8 cellular contexts compared by ENCODE assay signal in the genomic region with DNA sequence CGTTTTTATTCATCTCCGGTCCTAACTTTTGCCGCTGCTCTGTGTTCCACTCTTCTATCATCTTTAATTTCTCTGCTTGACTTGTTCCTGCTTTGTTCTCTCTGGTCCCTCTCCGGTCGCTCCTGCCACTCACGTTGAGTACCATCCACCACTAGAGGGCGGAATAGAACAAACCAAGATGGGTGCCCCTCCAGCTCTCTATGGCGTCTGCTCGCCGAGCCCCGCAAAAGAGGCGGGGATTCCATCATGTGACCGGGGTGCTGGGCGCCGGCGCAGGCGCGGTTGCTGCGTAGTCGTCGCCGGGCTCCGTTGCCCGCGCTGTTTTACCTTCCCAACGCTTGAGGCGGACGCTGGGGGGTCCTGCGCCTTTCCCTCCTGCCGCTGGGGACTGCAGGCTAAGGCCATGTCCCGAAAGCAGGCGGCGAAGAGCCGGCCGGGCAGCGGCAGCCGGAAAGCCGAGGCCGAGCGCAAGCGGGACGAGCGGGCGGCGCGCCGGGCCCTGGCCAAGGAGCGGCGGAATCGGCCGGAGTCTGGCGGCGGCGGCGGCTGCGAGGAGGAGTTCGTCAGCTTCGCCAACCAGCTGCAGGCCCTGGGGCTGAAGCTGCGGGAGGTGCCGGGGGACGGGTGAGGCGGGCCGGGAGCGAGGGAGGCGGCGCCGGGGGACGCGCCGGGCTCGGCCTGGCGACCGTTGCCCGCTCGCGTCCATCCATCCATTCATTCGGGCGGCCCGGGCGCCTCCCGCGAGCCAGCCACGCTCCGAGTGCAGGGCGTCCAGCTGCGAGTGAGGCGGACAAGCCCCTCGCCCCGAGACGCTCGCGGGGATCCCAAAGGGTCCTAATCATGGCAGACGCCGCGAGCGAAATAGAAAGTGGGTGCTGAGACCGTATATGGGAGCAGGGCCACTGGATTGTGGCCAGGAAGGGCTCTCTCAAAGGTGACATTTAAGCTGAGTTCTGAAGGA. TPM values are rescaled to one million over a fixed set of nuclear protein-coding genes. Genes with fewer than 3 reads are reported as not detected.
DNase-seq lines count a peak whose midpoint lies in the region; ATAC-seq and TF ChIP-seq lines count a peak whose summit lies in the region.

A gene with protein sequence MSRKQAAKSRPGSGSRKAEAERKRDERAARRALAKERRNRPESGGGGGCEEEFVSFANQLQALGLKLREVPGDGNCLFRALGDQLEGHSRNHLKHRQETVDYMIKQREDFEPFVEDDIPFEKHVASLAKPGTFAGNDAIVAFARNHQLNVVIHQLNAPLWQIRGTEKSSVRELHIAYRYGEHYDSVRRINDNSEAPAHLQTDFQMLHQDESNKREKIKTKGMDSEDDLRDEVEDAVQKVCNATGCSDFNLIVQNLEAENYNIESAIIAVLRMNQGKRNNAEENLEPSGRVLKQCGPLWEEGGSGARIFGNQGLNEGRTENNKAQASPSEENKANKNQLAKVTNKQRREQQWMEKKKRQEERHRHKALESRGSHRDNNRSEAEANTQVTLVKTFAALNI (plus strand): TSS at position 285 of the 961 bp plus-strand sequence. CDS start 119 bp downstream, at position 404.

- H3K27me3 ChIP-seq in CD4-positive, CD25-positive, alpha-beta regulatory T cell (ENCODE audit: control insufficient read depth, insufficient read depth, low read length): peaks cover 4% of the 10 kb centered on the region
- H3K27me3 ChIP-seq in liver (ENCODE audit: control insufficient read depth in 4 of 4, insufficient read depth in 4 of 4, low read length in 3 of 4): peaks cover 0 to 2% (median 0%) of the 10 kb centered on the region in 4 donors

- H3K9me3 Mint-ChIP-seq in CD4-positive, CD25-positive, alpha-beta regulatory T cell: peaks cover 0 to 3% (median 0%) of the 10 kb centered on the region in 7 donors

- peak within 1 kb of the TSS; percentile 80 to 92 (median 83) for H3K27ac Mint-ChIP-seq in CD4-positive, CD25-positive, alpha-beta regulatory T cell

- H3K4me1 Mint-ChIP-seq in CD4-positive, CD25-positive, alpha-beta regulatory T cell: peaks cover 15 to 47% (median 29%) of the 10 kb centered on the region in 4 donors

- H3K9ac ChIP-seq in liver (ENCODE audit: low read depth in 1 of 2, low read length in 2 of 2): peak within 1 kb of the TSS; percentile 81

- H3K36me3 ChIP-seq in CD4-positive, CD25-positive, alpha-beta regulatory T cell (ENCODE audit: control insufficient read depth, insufficient read depth, low read length): no peaks in the 10 kb centered on the region
- no peaks in the 10 kb centered on the region for H3K36me3 ChIP-seq in liver (ENCODE audit: control insufficient read depth in 4 of 4, insufficient read depth in 3 of 4, low read depth in 1 of 4, low read length in 3 of 4)

- peaks cover 17% of the 10 kb centered on the region for H3K4me1 ChIP-seq in CD4-positive, CD25-positive, alpha-beta regulatory T cell (ENCODE audit: control insufficient read depth, insufficient read depth, low read length, poor library complexity, severe bottlenecking)
- H3K4me1 ChIP-seq in liver (ENCODE audit: control insufficient read depth in 4 of 4, insufficient read depth in 4 of 4, low read length in 3 of 4): peaks cover 6 to 13% (median 11%) of the 10 kb centered on the region in 4 donors

- H3K9me3 ChIP-seq in CD4-positive, CD25-positive, alpha-beta regulatory T cell (ENCODE audit: control insufficient read depth in 2 of 2, low read length in 2 of 2): no peaks in the 10 kb centered on the region
- H3K9me3 ChIP-seq in liver (ENCODE audit: control insufficient read depth in 4 of 4, low read length in 3 of 4): no peaks in the 10 kb centered on the region

- TF ChIP-seq CTCF in liver (IDR thresholded peaks at IDR 0.05; ENCODE audit: low read depth, low read length, missing input control): peak; percentile 90

- peak; percentile 94 to 98 (median 97) for DNase-seq in CD4-positive, CD25-positive, alpha-beta regulatory T cell
- DNase-seq in NCI-H748 treated with DMSO at 0.1 percent for 48 hours (lab: John Stamatoyannopoulos, UW) (peak; percentile 84), dermis blood vessel endothelial cell (peak; percentile 98)
- DNase-seq in activated CD4-positive, alpha-beta T cell treated with anti-CD3 and anti-CD28 coated beads, Interleukin-2, amount 50 U/mL, for 24 hours (ENCODE audit: low read depth in 1 of 2, low spot score in 1 of 2): peak; percentile 83 to 97
- peak; percentile 96 for DNase-seq in stimulated activated CD4-positive, alpha-beta T cell treated with anti-CD3 and anti-CD28 coated beads, Interleukin-4, amount 100 ng/mL, for 24 hours

- H3K4me3 ChIP-seq in CD4-positive, CD25-positive, alpha-beta regulatory T cell (ENCODE audit: low read depth, low read length): peak within 1 kb of the TSS; percentile 95
- peak within 1 kb of the TSS; percentile 74 to 96 (median 81) for H3K4me3 ChIP-seq in liver (ENCODE audit: low read depth in 1 of 3, low read length in 3 of 3)

- H3K4me3 Mint-ChIP-seq in CD4-positive, CD25-positive, alpha-beta regulatory T cell: peak within 1 kb of the TSS; percentile 72 to 92 (median 89)

- H3K36me3 Mint-ChIP-seq in CD4-positive, CD25-positive, alpha-beta regulatory T cell: peaks cover 2% of the 10 kb centered on the region

- peaks cover 12% of the 10 kb centered on the region for H3K27me3 Mint-ChIP-seq in CD4-positive, CD25-positive, alpha-beta regulatory T cell

- peak within 1 kb of the TSS; percentile 80 for H3K27ac ChIP-seq in CD4-positive, CD25-positive, alpha-beta regulatory T cell (ENCODE audit: insufficient read depth, low read length, poor library complexity, severe bottlenecking)
- peak within 1 kb of the TSS; percentile 88 to 89 for H3K27ac ChIP-seq in liver (ENCODE audit: low read depth in 1 of 2, low read length in 2 of 2)

- TF ChIP-seq RAD21 in liver (IDR thresholded peaks at IDR 0.05): peak; percentile 81 to 84

- WGBS in liver: under 1% methylated on average over 97 of the region's 97 CpGs

- peak; percentile 97 to 98 for ATAC-seq in CD4-positive, CD25-positive, alpha-beta regulatory T cell (ENCODE audit: low read depth in 2 of 2)
- ATAC-seq in GM19395 (IDR thresholded peaks at IDR 0.05; ENCODE audit: unreplicated experiment) (peak; percentile 89), HG03565 (IDR thresholded peaks at IDR 0.05; ENCODE audit: unreplicated experiment) (peak; percentile 90)

TF ChIP-seq in liver, 16 proteins besides CTCF, POLR2A, EP300 and RAD21 (continues in another document):
- peak; percentile 27 for TF ChIP-seq REST (IDR thresholded peaks at IDR 0.05)
- no peak for TF ChIP-seq ATF3 (IDR thresholded peaks at IDR 0.05)
- peak; percentile 23 for TF ChIP-seq ZBTB33 (IDR thresholded peaks at IDR 0.05)
- no peak for TF ChIP-seq RXRA (IDR thresholded peaks at IDR 0.05)
- peak; percentile 44 to 59 for TF ChIP-seq EGR1 (IDR thresholded peaks at IDR 0.05; ENCODE audit: low read depth in 2 of 2)
- peak; percentile 10 for TF ChIP-seq FOXA1 (IDR thresholded peaks at IDR 0.05)
- TF ChIP-seq FOXA2 (IDR thresholded peaks at IDR 0.05): no peak
- TF ChIP-seq JUND (IDR thresholded peaks at IDR 0.05): no peak
- TF ChIP-seq YY1 (IDR thresholded peaks at IDR 0.05): peak; percentile 95
- no peak for TF ChIP-seq NR2F2 (IDR thresholded peaks at IDR 0.05)
- TF ChIP-seq HNF4G (IDR thresholded peaks at IDR 0.05): no peak

RNA-seq across cellular contexts. Expression of the gene that starts here (rescaled TPM):
- total RNA-seq in CD4-positive, CD25-positive, alpha-beta regulatory T cell: 20.9 TPM
- polyA plus RNA-seq in CD4-positive, CD25-positive, alpha-beta regulatory T cell: 1 to 10 TPM in 2 of 4 donors, under 1 TPM in 2; 0.72 to 1.2 (median 0.99) TPM
- total RNA-seq in dermis blood vessel endothelial cell (3.9 and 4.0 TPM in 2 replicates), liver (1 to 10 TPM; 3.5 to 4.0 TPM)
- under 1 TPM; 0.36 to 0.71 TPM for polyA plus RNA-seq in liver

Comparison
In these comparisons a context has a peak if more than half of its experiments do, and no peak if none do; other contexts are left out.
1. Peak in every context shown above with its lines: DNase-seq, ATAC-seq, H3K4me3 ChIP-seq and H3K27ac ChIP-seq.